Comparison of ENCODE assay signal across 1 cellular context in genomic region chr3:128014548-128014947, GRCh38.
TF ChIP-seq lines count a peak whose summit lies in the region.

No MANE protein-coding gene starts in this region.

TF ChIP-seq in HepG2, 621 proteins besides CTCF, POLR2A, EP300 and RAD21 (continued from another document):
- TF ChIP-seq PRDM4 (CRISPR knock-in tag; IDR thresholded peaks at IDR 0.05; ENCODE audit: borderline replicate concordance) (no peak), ZNF780A (CRISPR knock-in tag; IDR thresholded peaks at IDR 0.05) (no peak), ZNF496 (CRISPR knock-in tag; IDR thresholded peaks at IDR 0.05; ENCODE audit: insufficient replicate concordance) (no peak), ZNF383 (CRISPR knock-in tag; IDR thresholded peaks at IDR 0.05; ENCODE audit: borderline replicate concordance) (no peak), ZNF17 (CRISPR knock-in tag; IDR thresholded peaks at IDR 0.05) (no peak), MNT (IDR thresholded peaks at IDR 0.05) (no peak), ZBTB38 (CRISPR knock-in tag; IDR thresholded peaks at IDR 0.05) (no peak), FOXP4 (CRISPR knock-in tag; IDR thresholded peaks at IDR 0.05) (no peak), ZNF484 (CRISPR knock-in tag; IDR thresholded peaks at IDR 0.05; ENCODE audit: borderline replicate concordance, low read depth) (no peak), GMEB1 (CRISPR knock-in tag; IDR thresholded peaks at IDR 0.05; ENCODE audit: borderline replicate concordance) (no peak), REL (CRISPR knock-in tag; conservative IDR thresholded peaks at IDR 0.05) (no peak), ZNF574 (CRISPR knock-in tag; IDR thresholded peaks at IDR 0.05) (no peak), ZNF124 (CRISPR knock-in tag; IDR thresholded peaks at IDR 0.05) (no peak)
